In genomic region chr14:22465201-22465835, GRCh38 we compare ENCODE assay signal across 15 cellular contexts.
DNase-seq lines count a peak whose midpoint lies in the region; ATAC-seq, FAIRE-seq and TF ChIP-seq lines count a peak whose summit lies in the region.
"Had no signal": no experiment of that assay in that cellular context is flagged by ENCODE, and none has a peak within 500 bp of the region (broad histone marks: within the 10 kb centered on the region; RNA-seq: fewer than 3 reads in every experiment).

No MANE protein-coding gene starts in this region.

- H3K27me3 ChIP-seq in upper lobe of left lung, result no peaks in the 10 kb centered on the region
- H3K27me3 ChIP-seq: BE2C, heart left ventricle had no signal

- ATAC-seq in GM21825 (IDR thresholded peaks at IDR 0.05; ENCODE audit: unreplicated experiment) (peak; percentile 12), upper lobe of left lung (ENCODE audit: low FRiP score in 2 of 2) (no peak), GM21717 (IDR thresholded peaks at IDR 0.05; ENCODE audit: unreplicated experiment) (no peak)
- ATAC-seq: heart left ventricle had no signal

- no peak for DNase-seq in GM18507 (ENCODE audit: extremely low spot score, insufficient read length, low read depth)
- peak; percentile 46 for DNase-seq in M059J (ENCODE audit: low read depth)
- DNase-seq in foreskin fibroblast, result peak; percentile 5 to 7
- DNase-seq in upper lobe of left lung, result no peak
- DNase-seq in NCI-H1417 (lab: John Stamatoyannopoulos, UW), result no peak
- DNase-seq in GDM1 (lab: John Stamatoyannopoulos, UW), result no peak
- DNase-seq: activated effector memory CD4-positive, alpha-beta T cell treated with Interleukin-2 at 50 U/mL for 16 hours; BE2C; DMS79 treated with DMSO at 0.1 percent for 48 hours; heart left ventricle; left ventricle myocardium inferior; NCI-H510A had no signal

- H3K4me1 ChIP-seq in upper lobe of left lung, result peaks cover 0 to 17% (median 7%) of the 10 kb centered on the region in 4 donors
- H3K4me1 ChIP-seq: BE2C had no signal

- TF ChIP-seq POLR2A in upper lobe of left lung (IDR thresholded peaks at IDR 0.05), result no peak

- TF ChIP-seq EP300 in upper lobe of left lung (IDR thresholded peaks at IDR 0.05), result no peak

- H3K9me3 ChIP-seq in upper lobe of left lung, result no peaks in the 10 kb centered on the region
- H3K9me3 ChIP-seq: BE2C, heart left ventricle, left ventricle myocardium inferior had no signal

- no peak overlapping the region for H3K27ac ChIP-seq in upper lobe of left lung
- H3K27ac ChIP-seq: heart left ventricle, left ventricle myocardium inferior, RWPE1 had no signal

- FAIRE-seq in GM18507 (lab: Jason Lieb, UNC), result peak; percentile 35

- TF ChIP-seq CTCF in foreskin fibroblast (IDR thresholded peaks at IDR 0.05; ENCODE audit: low read depth, low read length) (no peak), upper lobe of left lung (IDR thresholded peaks at IDR 0.05) (no peak)

- no peak overlapping the region for H3K4me3 ChIP-seq in foreskin fibroblast (ENCODE audit: low read depth in 1 of 2, low read length in 2 of 2)
- no peak overlapping the region for H3K4me3 ChIP-seq in upper lobe of left lung
- H3K4me3 ChIP-seq: heart left ventricle, left ventricle myocardium inferior had no signal

- 81 to 86% methylated on average over 2 of the region's 2 CpGs for WGBS in upper lobe of left lung, 2 donors

- no peaks in the 10 kb centered on the region for H3K36me3 ChIP-seq in upper lobe of left lung
- H3K36me3 ChIP-seq: BE2C, heart left ventricle, left ventricle myocardium inferior had no signal

Comparison
In these comparisons a context has a peak if more than half of its experiments do, and no peak if none do; other contexts are left out.
1. DNase-seq: peak in M059J (single experiment) and foreskin fibroblast (2 of 2); none in GM18507 (single experiment), upper lobe of left lung (0 of 2), NCI-H1417 (0 of 3) and GDM1 (single experiment).